8 cellular contexts compared by ENCODE assay signal in genomic region chr9:136848393-136849037, GRCh38. TPM values are rescaled to one million over a fixed set of nuclear protein-coding genes. Genes with fewer than 3 reads are reported as not detected.
A peak's percentile ranks its signal among the peaks of the same experiment; 100 is the strongest.
DNase-seq lines count a peak whose midpoint lies in the region; ATAC-seq and TF ChIP-seq lines count a peak whose summit lies in the region.

No MANE protein-coding gene starts in this region.

- H3K36me3 Mint-ChIP-seq in activated CD8-positive, alpha-beta T cell treated with anti-CD3 and anti-CD28 coated beads, Interleukin-2, amount 10 ng/mL, durations not matched to agents 7 days and 5 days (ENCODE audit: low read depth) = peaks cover 16% of the 10 kb centered on the region
- no peaks in the 10 kb centered on the region for H3K36me3 Mint-ChIP-seq in osteocyte (ENCODE audit: unreplicated experiment)

- CTCF ChIA-PET in activated CD8-positive, alpha-beta T cell treated with anti-CD3 and anti-CD28 coated beads, Interleukin-2, amount 10 ng/mL, durations not matched to agents 7 days and 5 days (lab: Charles Lee) = interaction anchor here (1.4 to 1.8 kb wide), 3 partner anchors 38 to 186 kb away, joined by 3 to 9 read pairs (median 5); partner anchors contain the start of gene TRAF2

- peak overlapping the region; percentile 91 for H3K27ac Mint-ChIP-seq in activated CD8-positive, alpha-beta T cell treated with anti-CD3 and anti-CD28 coated beads, Interleukin-2, amount 10 ng/mL, durations not matched to agents 7 days and 5 days
- peak overlapping the region; percentile 97 for H3K27ac Mint-ChIP-seq in osteocyte (ENCODE audit: unreplicated experiment)

- H3K9me3 Mint-ChIP-seq in activated CD8-positive, alpha-beta T cell treated with anti-CD3 and anti-CD28 coated beads, Interleukin-2, amount 10 ng/mL, durations not matched to agents 7 days and 5 days (ENCODE audit: insufficient read depth) = no peaks in the 10 kb centered on the region
- no peaks in the 10 kb centered on the region for H3K9me3 Mint-ChIP-seq in osteocyte (ENCODE audit: unreplicated experiment)

- DNase-seq in Right ventricle myocardium inferior (ENCODE audit: missing footprints) = no peak
- no peak for DNase-seq in cardiac septum (ENCODE audit: low spot score)
- DNase-seq in NCI-H1092 (lab: John Stamatoyannopoulos, UW) = peak; percentile 51
- peak; percentile 61 for DNase-seq in activated CD8-positive, alpha-beta T cell treated with anti-CD3 and anti-CD28 coated beads, Interleukin-2, amount 10 ng/mL, durations not matched to agents 7 days and 5 days
- DNase-seq in fibroblast of pulmonary artery (ENCODE audit: low read depth) = no peak
- DNase-seq in osteocyte (ENCODE audit: extremely low spot score, unreplicated experiment) = no peak

- intact Hi-C loops in Right ventricle myocardium inferior (cut with DNase I) (loop anchor here (1.0 to 5.0 kb wide), 4 partner anchors 54 to 129 kb away; partner anchors contain the start of genes FBXW5, PTGDS and TMEM141), cardiac septum (cut with DNase I) (loop anchor here (1.0 to 5.0 kb wide), 3 partner anchors 56 to 92 kb away; partner anchors contain the start of gene TMEM141)

- peak overlapping the region; percentile 86 for H3K4me3 ChIP-seq in fibroblast of pulmonary artery (replicated peaks; ENCODE audit: low read depth, low read length)

- H3K4me3 Mint-ChIP-seq in activated CD8-positive, alpha-beta T cell treated with anti-CD3 and anti-CD28 coated beads, Interleukin-2, amount 10 ng/mL, durations not matched to agents 7 days and 5 days = peak overlapping the region; percentile 92
- H3K4me3 Mint-ChIP-seq in osteocyte (ENCODE audit: unreplicated experiment) = peak overlapping the region; percentile 94

- TF ChIP-seq CTCF in fibroblast of pulmonary artery (IDR thresholded peaks at IDR 0.05; ENCODE audit: low read length, missing control alignments) (no peak), osteocyte (IDR thresholded peaks at IDR 0.05) (no peak)

- POLR2A ChIA-PET in activated CD8-positive, alpha-beta T cell treated with anti-CD3 and anti-CD28 coated beads, Interleukin-2, amount 10 ng/mL, durations not matched to agents 7 days and 5 days (lab: Charles Lee) = interaction anchor here (1.1 to 1.4 kb wide), 2 partner anchors 38 to 43 kb away, joined by 3 read pairs; partner anchors contain the start of gene TRAF2

- H3K27me3 Mint-ChIP-seq in activated CD8-positive, alpha-beta T cell treated with anti-CD3 and anti-CD28 coated beads, Interleukin-2, amount 10 ng/mL, durations not matched to agents 7 days and 5 days (ENCODE audit: low read depth) = peaks cover 13% of the 10 kb centered on the region
- no peaks in the 10 kb centered on the region for H3K27me3 Mint-ChIP-seq in osteocyte (ENCODE audit: unreplicated experiment)

- H3K4me1 Mint-ChIP-seq in activated CD8-positive, alpha-beta T cell treated with anti-CD3 and anti-CD28 coated beads, Interleukin-2, amount 10 ng/mL, durations not matched to agents 7 days and 5 days (ENCODE audit: low read depth) = peaks cover 23% of the 10 kb centered on the region
- peaks cover 25% of the 10 kb centered on the region for H3K4me1 Mint-ChIP-seq in osteocyte (ENCODE audit: unreplicated experiment)

- peak; percentile 24 for ATAC-seq in Right ventricle myocardium inferior
- peak; percentile 6 for ATAC-seq in activated CD8-positive, alpha-beta T cell treated with anti-CD3 and anti-CD28 coated beads, Interleukin-2, amount 10 ng/mL, durations not matched to agents 7 days and 5 days
- no peak for ATAC-seq in HG03095 (IDR thresholded peaks at IDR 0.05; ENCODE audit: unreplicated experiment)
- ATAC-seq in GM18520 (IDR thresholded peaks at IDR 0.05; ENCODE audit: unreplicated experiment) = no peak

RNA-seq across cellular contexts. Expression of gene PHPT1, which starts 0.7 kb away (rescaled TPM):
- 358 TPM for total RNA-seq in Right ventricle myocardium inferior
- 296 TPM for total RNA-seq in cardiac septum
- 100 to 1,000 TPM; 108 to 119 TPM for total RNA-seq in activated CD8-positive, alpha-beta T cell treated with anti-CD3 and anti-CD28 coated beads, Interleukin-2, amount 10 ng/mL, durations not matched to agents 7 days and 5 days
- 131 and 142 TPM in 2 replicates for total RNA-seq in osteocyte

RNA-seq across cellular contexts. Expression of gene MAMDC4, which starts 3.6 kb away (rescaled TPM):
- total RNA-seq in Right ventricle myocardium inferior (12.8 TPM), cardiac septum (11.0 TPM), osteocyte (7.4 and 9.4 TPM in 2 replicates)
- total RNA-seq in activated CD8-positive, alpha-beta T cell treated with anti-CD3 and anti-CD28 coated beads, Interleukin-2, amount 10 ng/mL, durations not matched to agents 7 days and 5 days = 10 to 100 TPM; 14.7 to 15.8 TPM

RNA-seq across cellular contexts. Expression of gene AJM1, which starts 6.2 kb away (rescaled TPM):
- 8.6 TPM for total RNA-seq in Right ventricle myocardium inferior
- total RNA-seq in cardiac septum = 8.6 TPM
- total RNA-seq in activated CD8-positive, alpha-beta T cell treated with anti-CD3 and anti-CD28 coated beads, Interleukin-2, amount 10 ng/mL, durations not matched to agents 7 days and 5 days = 1 to 10 TPM; 5.3 to 5.6 TPM
- 4.4 and 4.5 TPM in 2 replicates for total RNA-seq in osteocyte

RNA-seq across cellular contexts. Expression of gene EDF1, which starts 17.6 kb away (rescaled TPM):
- total RNA-seq in Right ventricle myocardium inferior = 358 TPM
- total RNA-seq in cardiac septum = 293 TPM
- 100 to 1,000 TPM; 279 to 310 TPM for total RNA-seq in activated CD8-positive, alpha-beta T cell treated with anti-CD3 and anti-CD28 coated beads, Interleukin-2, amount 10 ng/mL, durations not matched to agents 7 days and 5 days
- 338 and 342 TPM in 2 replicates for total RNA-seq in osteocyte

RNA-seq across cellular contexts. Expression of gene TRAF2, which starts 37.8 kb away (rescaled TPM):
- total RNA-seq in Right ventricle myocardium inferior (12.6 TPM), cardiac septum (10.2 TPM), osteocyte (12.2 and 14.4 TPM in 2 replicates)
- 10 to 100 TPM; 48.5 to 57.2 TPM for total RNA-seq in activated CD8-positive, alpha-beta T cell treated with anti-CD3 and anti-CD28 coated beads, Interleukin-2, amount 10 ng/mL, durations not matched to agents 7 days and 5 days

Comparison
In these comparisons a context has a peak if more than half of its experiments do, and no peak if none do; other contexts are left out.
1. ATAC-seq: peak in Right ventricle myocardium inferior (single experiment) and activated CD8-positive, alpha-beta T cell treated with anti-CD3 and anti-CD28 coated beads, Interleukin-2, amount 10 ng/mL, durations not matched to agents 7 days and 5 days (single experiment); none in HG03095 (single experiment) and GM18520 (single experiment).
2. DNase-seq: peak in NCI-H1092 (single experiment) and activated CD8-positive, alpha-beta T cell treated with anti-CD3 and anti-CD28 coated beads, Interleukin-2, amount 10 ng/mL, durations not matched to agents 7 days and 5 days (single experiment); none in Right ventricle myocardium inferior (single experiment), cardiac septum (single experiment), fibroblast of pulmonary artery (single experiment) and osteocyte (single experiment).